Comparison of ENCODE assay signal across 3 cellular contexts in genomic region chr9:120985759-120986353, GRCh38.
A peak's percentile ranks its signal among the peaks of the same experiment; 100 is the strongest.
TF ChIP-seq lines count a peak whose summit lies in the region.

No MANE protein-coding gene starts in this region.

TF ChIP-seq in A549, 52 proteins besides CTCF, POLR2A, EP300 and RAD21:
- TF ChIP-seq MAZ (IDR thresholded peaks at IDR 0.05; ENCODE audit: borderline replicate concordance, low read depth, low read length) (no peak), ZSCAN20 (CRISPR knock-in tag; IDR thresholded peaks at IDR 0.05) (no peak), ELK1 (IDR thresholded peaks at IDR 0.05; ENCODE audit: low read depth, low read length) (no peak), EHF (CRISPR knock-in tag; IDR thresholded peaks at IDR 0.05) (no peak), SMC3 (IDR thresholded peaks at IDR 0.05) (peak; percentile 72), TFCP2L1 (CRISPR knock-in tag; IDR thresholded peaks at IDR 0.05) (no peak), GATA3 (IDR thresholded peaks at IDR 0.05; ENCODE audit: borderline replicate concordance) (peak; percentile 28; the same call in 1 of the 2 replicates), RFX5 (IDR thresholded peaks at IDR 0.05) (no peak)
- TF ChIP-seq, protein P1, sequence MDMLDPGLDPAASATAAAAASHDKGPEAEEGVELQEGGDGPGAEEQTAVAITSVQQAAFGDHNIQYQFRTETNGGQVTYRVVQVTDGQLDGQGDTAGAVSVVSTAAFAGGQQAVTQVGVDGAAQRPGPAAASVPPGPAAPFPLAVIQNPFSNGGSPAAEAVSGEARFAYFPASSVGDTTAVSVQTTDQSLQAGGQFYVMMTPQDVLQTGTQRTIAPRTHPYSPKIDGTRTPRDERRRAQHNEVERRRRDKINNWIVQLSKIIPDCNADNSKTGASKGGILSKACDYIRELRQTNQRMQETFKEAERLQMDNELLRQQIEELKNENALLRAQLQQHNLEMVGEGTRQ (IDR thresholded peaks at IDR 0.05): no peak

TF ChIP-seq in K562, 482 proteins besides CTCF, POLR2A, EP300 and RAD21 (continues in another document):
- TF ChIP-seq YY1 (IDR thresholded peaks at IDR 0.05; ENCODE audit: borderline replicate concordance in 1 of 3, control insufficient read depth in 1 of 3, extremely low read depth in 1 of 3, insufficient read depth in 3 of 3, insufficient read length in 1 of 3, insufficient replicate concordance in 2 of 3, low read depth in 1 of 3, low read length in 2 of 3) (no peak), SMARCA4 (IDR thresholded peaks at IDR 0.05) (peak; percentile 46; the same call in 1 of the 2 replicates), FOXK2 (conservative IDR thresholded peaks at IDR 0.05 in 1 of 2, IDR thresholded peaks at IDR 0.05 in 1 of 2; ENCODE audit: low read depth in 2 of 2) (no peak), CREM (IDR thresholded peaks at IDR 0.05; ENCODE audit: low read depth) (0 out of 2 replicates have a peak, but pooled peaks have one; percentile 13), RB1 (IDR thresholded peaks at IDR 0.05; ENCODE audit: low read depth) (peak; percentile 52; the same call in 1 of the 2 replicates), GATA2 (CRISPR knock-in tag; IDR thresholded peaks at IDR 0.05) (peak; percentile 83), DPF2 (IDR thresholded peaks at IDR 0.05) (peak; percentile 50; the same call in 1 of the 2 replicates), ESRRB (CRISPR knock-in tag; IDR thresholded peaks at IDR 0.05; ENCODE audit: borderline replicate concordance) (0 out of 2 replicates have a peak, but pooled peaks have one; percentile 26), RCOR1 (IDR thresholded peaks at IDR 0.05; ENCODE audit: borderline replicate concordance in 1 of 2, low read depth in 2 of 2, low read length in 2 of 2) (peak in 1 of 2 experiments; percentile 54; a peak in 1 of 4 replicates), PYGO2 (tag; IDR thresholded peaks at IDR 0.05) (no peak), CTBP1 (IDR thresholded peaks at IDR 0.05; ENCODE audit: borderline replicate concordance) (peak; percentile 65; the same call in 1 of the 2 replicates), ESRRA (IDR thresholded peaks at IDR 0.05; ENCODE audit: borderline replicate concordance, low read depth) (no peak; the same call in 1 of the 2 replicates), POLR2H (tag; IDR thresholded peaks at IDR 0.05; ENCODE audit: low read depth) (peak; percentile 47; the same call in 1 of the 2 replicates), ARNT (IDR thresholded peaks at IDR 0.05) (0 out of 4 replicates have a peak, but pooled peaks of 1 of the 2 experiments have one; percentile 22), SOX6 (IDR thresholded peaks at IDR 0.05) (peak; percentile 66)
- TF ChIP-seq, protein P2, sequence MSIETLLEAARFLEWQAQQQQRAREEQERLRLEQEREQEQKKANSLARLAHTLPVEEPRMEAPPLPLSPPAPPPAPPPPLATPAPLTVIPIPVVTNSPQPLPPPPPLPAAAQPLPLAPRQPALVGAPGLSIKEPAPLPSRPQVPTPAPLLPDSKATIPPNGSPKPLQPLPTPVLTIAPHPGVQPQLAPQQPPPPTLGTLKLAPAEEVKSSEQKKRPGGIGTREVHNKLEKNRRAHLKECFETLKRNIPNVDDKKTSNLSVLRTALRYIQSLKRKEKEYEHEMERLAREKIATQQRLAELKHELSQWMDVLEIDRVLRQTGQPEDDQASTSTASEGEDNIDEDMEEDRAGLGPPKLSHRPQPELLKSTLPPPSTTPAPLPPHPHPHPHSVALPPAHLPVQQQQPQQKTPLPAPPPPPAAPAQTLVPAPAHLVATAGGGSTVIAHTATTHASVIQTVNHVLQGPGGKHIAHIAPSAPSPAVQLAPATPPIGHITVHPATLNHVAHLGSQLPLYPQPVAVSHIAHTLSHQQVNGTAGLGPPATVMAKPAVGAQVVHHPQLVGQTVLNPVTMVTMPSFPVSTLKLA (conservative IDR thresholded peaks at IDR 0.05): 0 out of 4 replicates have a peak, but pooled peaks of 1 of the 2 experiments have one; percentile 18
- TF ChIP-seq, protein P3, sequence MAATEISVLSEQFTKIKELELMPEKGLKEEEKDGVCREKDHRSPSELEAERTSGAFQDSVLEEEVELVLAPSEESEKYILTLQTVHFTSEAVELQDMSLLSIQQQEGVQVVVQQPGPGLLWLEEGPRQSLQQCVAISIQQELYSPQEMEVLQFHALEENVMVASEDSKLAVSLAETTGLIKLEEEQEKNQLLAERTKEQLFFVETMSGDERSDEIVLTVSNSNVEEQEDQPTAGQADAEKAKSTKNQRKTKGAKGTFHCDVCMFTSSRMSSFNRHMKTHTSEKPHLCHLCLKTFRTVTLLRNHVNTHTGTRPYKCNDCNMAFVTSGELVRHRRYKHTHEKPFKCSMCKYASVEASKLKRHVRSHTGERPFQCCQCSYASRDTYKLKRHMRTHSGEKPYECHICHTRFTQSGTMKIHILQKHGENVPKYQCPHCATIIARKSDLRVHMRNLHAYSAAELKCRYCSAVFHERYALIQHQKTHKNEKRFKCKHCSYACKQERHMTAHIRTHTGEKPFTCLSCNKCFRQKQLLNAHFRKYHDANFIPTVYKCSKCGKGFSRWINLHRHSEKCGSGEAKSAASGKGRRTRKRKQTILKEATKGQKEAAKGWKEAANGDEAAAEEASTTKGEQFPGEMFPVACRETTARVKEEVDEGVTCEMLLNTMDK (IDR thresholded peaks at IDR 0.05; ENCODE audit: borderline replicate concordance, insufficient read depth, low read depth, low read length, poor library complexity, severe bottlenecking): no peak
- TF ChIP-seq, protein P4, sequence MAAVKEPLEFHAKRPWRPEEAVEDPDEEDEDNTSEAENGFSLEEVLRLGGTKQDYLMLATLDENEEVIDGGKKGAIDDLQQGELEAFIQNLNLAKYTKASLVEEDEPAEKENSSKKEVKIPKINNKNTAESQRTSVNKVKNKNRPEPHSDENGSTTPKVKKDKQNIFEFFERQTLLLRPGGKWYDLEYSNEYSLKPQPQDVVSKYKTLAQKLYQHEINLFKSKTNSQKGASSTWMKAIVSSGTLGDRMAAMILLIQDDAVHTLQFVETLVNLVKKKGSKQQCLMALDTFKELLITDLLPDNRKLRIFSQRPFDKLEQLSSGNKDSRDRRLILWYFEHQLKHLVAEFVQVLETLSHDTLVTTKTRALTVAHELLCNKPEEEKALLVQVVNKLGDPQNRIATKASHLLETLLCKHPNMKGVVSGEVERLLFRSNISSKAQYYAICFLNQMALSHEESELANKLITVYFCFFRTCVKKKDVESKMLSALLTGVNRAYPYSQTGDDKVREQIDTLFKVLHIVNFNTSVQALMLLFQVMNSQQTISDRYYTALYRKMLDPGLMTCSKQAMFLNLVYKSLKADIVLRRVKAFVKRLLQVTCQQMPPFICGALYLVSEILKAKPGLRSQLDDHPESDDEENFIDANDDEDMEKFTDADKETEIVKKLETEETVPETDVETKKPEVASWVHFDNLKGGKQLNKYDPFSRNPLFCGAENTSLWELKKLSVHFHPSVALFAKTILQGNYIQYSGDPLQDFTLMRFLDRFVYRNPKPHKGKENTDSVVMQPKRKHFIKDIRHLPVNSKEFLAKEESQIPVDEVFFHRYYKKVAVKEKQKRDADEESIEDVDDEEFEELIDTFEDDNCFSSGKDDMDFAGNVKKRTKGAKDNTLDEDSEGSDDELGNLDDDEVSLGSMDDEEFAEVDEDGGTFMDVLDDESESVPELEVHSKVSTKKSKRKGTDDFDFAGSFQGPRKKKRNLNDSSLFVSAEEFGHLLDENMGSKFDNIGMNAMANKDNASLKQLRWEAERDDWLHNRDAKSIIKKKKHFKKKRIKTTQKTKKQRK (IDR thresholded peaks at IDR 0.05; ENCODE audit: borderline replicate concordance, low read depth, low read length): no peak

TF ChIP-seq in liver, 16 proteins besides CTCF, POLR2A, EP300 and RAD21 (continued from another document):
- TF ChIP-seq GABPA (IDR thresholded peaks at IDR 0.05 in 1 of 2, conservative IDR thresholded peaks at IDR 0.05 in 1 of 2): no peak
- TF ChIP-seq NR2F2 (IDR thresholded peaks at IDR 0.05): no peak
- TF ChIP-seq, protein P5, sequence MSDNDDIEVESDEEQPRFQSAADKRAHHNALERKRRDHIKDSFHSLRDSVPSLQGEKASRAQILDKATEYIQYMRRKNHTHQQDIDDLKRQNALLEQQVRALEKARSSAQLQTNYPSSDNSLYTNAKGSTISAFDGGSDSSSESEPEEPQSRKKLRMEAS (IDR thresholded peaks at IDR 0.05): no peak
- TF ChIP-seq HNF4A (conservative IDR thresholded peaks at IDR 0.05): no peak
- no peak for TF ChIP-seq JUND (IDR thresholded peaks at IDR 0.05)
- no peak for TF ChIP-seq TAF1 (conservative IDR thresholded peaks at IDR 0.05)
- no peak for TF ChIP-seq YY1 (IDR thresholded peaks at IDR 0.05)
- TF ChIP-seq HNF4G (IDR thresholded peaks at IDR 0.05): no peak
- no peak for TF ChIP-seq EGR1 (IDR thresholded peaks at IDR 0.05; ENCODE audit: low read depth in 2 of 2)
- no peak for TF ChIP-seq FOXA2 (IDR thresholded peaks at IDR 0.05)
- TF ChIP-seq, protein P6, sequence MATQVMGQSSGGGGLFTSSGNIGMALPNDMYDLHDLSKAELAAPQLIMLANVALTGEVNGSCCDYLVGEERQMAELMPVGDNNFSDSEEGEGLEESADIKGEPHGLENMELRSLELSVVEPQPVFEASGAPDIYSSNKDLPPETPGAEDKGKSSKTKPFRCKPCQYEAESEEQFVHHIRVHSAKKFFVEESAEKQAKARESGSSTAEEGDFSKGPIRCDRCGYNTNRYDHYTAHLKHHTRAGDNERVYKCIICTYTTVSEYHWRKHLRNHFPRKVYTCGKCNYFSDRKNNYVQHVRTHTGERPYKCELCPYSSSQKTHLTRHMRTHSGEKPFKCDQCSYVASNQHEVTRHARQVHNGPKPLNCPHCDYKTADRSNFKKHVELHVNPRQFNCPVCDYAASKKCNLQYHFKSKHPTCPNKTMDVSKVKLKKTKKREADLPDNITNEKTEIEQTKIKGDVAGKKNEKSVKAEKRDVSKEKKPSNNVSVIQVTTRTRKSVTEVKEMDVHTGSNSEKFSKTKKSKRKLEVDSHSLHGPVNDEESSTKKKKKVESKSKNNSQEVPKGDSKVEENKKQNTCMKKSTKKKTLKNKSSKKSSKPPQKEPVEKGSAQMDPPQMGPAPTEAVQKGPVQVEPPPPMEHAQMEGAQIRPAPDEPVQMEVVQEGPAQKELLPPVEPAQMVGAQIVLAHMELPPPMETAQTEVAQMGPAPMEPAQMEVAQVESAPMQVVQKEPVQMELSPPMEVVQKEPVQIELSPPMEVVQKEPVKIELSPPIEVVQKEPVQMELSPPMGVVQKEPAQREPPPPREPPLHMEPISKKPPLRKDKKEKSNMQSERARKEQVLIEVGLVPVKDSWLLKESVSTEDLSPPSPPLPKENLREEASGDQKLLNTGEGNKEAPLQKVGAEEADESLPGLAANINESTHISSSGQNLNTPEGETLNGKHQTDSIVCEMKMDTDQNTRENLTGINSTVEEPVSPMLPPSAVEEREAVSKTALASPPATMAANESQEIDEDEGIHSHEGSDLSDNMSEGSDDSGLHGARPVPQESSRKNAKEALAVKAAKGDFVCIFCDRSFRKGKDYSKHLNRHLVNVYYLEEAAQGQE (IDR thresholded peaks at IDR 0.05): no peak
- TF ChIP-seq ZBTB33 (IDR thresholded peaks at IDR 0.05): no peak
- TF ChIP-seq, protein P7, sequence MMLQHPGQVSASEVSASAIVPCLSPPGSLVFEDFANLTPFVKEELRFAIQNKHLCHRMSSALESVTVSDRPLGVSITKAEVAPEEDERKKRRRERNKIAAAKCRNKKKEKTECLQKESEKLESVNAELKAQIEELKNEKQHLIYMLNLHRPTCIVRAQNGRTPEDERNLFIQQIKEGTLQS (IDR thresholded peaks at IDR 0.05): no peak
- TF ChIP-seq SP1 (IDR thresholded peaks at IDR 0.05): no peak
- no peak for TF ChIP-seq FOXA1 (IDR thresholded peaks at IDR 0.05)
